ENCODE assay signal across 14 cellular contexts in the genomic region with DNA sequence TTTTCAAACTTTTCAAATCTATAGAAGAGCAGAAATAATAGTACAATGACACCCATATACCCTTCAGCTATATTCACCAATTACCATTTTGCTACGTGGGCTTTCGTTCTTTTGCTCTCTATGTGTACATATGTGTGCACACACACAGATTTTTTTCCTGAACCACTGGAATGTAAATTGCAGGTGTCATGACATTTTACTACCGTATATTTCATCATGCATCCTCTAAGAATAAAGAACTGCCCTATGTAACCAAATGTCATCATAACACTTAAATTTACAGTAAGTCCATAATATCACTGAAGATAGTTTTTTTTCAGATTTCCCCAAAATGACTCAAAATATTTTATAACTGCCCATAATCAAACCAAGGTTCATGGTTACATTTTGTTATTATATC.
DNase-seq lines count a peak whose midpoint lies in the region; ATAC-seq lines count a peak whose summit lies in the region.
"Had no signal": no experiment of that assay in that cellular context is flagged by ENCODE, and none has a peak within 500 bp of the region (broad histone marks: within the 10 kb centered on the region; RNA-seq: fewer than 3 reads in every experiment).

No MANE protein-coding gene starts in this region.

- intact Hi-C loops in activated CD4-positive, alpha-beta memory T cell treated with anti-CD3 and anti-CD28 coated beads for 36 hours (cut with micrococcal nuclease): no loop called here

- POLR2A ChIA-PET in activated CD4-positive, alpha-beta memory T cell treated with anti-CD3 and anti-CD28 coated beads for 36 hours (lab: Charles Lee): interaction anchor here (1.4 to 8.3 kb wide), 4 partner anchors 12 to 90 kb away, joined by 3 to 105 read pairs (median 28); partner anchors contain the start of gene GFI1

- H3K9me3 Mint-ChIP-seq in activated T-cell treated with anti-CD3 and anti-CD28 coated beads, Interleukin-2, amount 50 U/mL, for 4 hours: no peaks in the 10 kb centered on the region
- no peaks in the 10 kb centered on the region for H3K9me3 Mint-ChIP-seq in activated CD4-positive, alpha-beta memory T cell treated with anti-CD3 and anti-CD28 coated beads for 36 hours
- H3K9me3 Mint-ChIP-seq in activated naive CD8-positive, alpha-beta T cell treated with anti-CD3 and anti-CD28 coated beads for 36 hours: peaks cover 4% of the 10 kb centered on the region

- H3K4me3 Mint-ChIP-seq in activated T-cell treated with anti-CD3 and anti-CD28 coated beads, Interleukin-2, amount 50 U/mL, for 4 hours: peak overlapping the region; percentile 83
- H3K4me3 Mint-ChIP-seq in activated CD4-positive, alpha-beta memory T cell treated with anti-CD3 and anti-CD28 coated beads for 36 hours: peak overlapping the region; percentile 82
- peak overlapping the region; percentile 85 for H3K4me3 Mint-ChIP-seq in activated naive CD8-positive, alpha-beta T cell treated with anti-CD3 and anti-CD28 coated beads for 36 hours

- H3K36me3 Mint-ChIP-seq in activated T-cell treated with anti-CD3 and anti-CD28 coated beads, Interleukin-2, amount 50 U/mL, for 4 hours (ENCODE audit: insufficient read depth): peaks cover 21% of the 10 kb centered on the region
- H3K36me3 Mint-ChIP-seq in activated CD4-positive, alpha-beta memory T cell treated with anti-CD3 and anti-CD28 coated beads for 36 hours: peaks cover 51% of the 10 kb centered on the region
- peaks cover 59% of the 10 kb centered on the region for H3K36me3 Mint-ChIP-seq in activated naive CD8-positive, alpha-beta T cell treated with anti-CD3 and anti-CD28 coated beads for 36 hours

- peaks cover 40% of the 10 kb centered on the region for H3K4me1 Mint-ChIP-seq in activated T-cell treated with anti-CD3 and anti-CD28 coated beads, Interleukin-2, amount 50 U/mL, for 4 hours (ENCODE audit: low read depth)
- H3K4me1 Mint-ChIP-seq in activated CD4-positive, alpha-beta memory T cell treated with anti-CD3 and anti-CD28 coated beads for 36 hours (ENCODE audit: low read depth): peaks cover 51% of the 10 kb centered on the region
- H3K4me1 Mint-ChIP-seq in activated naive CD8-positive, alpha-beta T cell treated with anti-CD3 and anti-CD28 coated beads for 36 hours: peaks cover 64% of the 10 kb centered on the region

- peak; percentile 32 for DNase-seq in NOMO-1 treated with DMSO at 0.1 percent for 48 hours (lab: John Stamatoyannopoulos, UW; ENCODE audit: unreplicated experiment)
- no peak for DNase-seq in NOMO-1 treated with dmso at 0.1 percent for 144 hours (lab: John Stamatoyannopoulos, UW; ENCODE audit: unreplicated experiment)
- DNase-seq in activated T-cell treated with anti-CD3 and anti-CD28 coated beads, Interleukin-2, amount 50 U/mL, for 4 hours: no peak
- no peak for DNase-seq in activated T-cell treated with anti-CD3 and anti-CD28 coated beads, Interleukin-2, amount 50 U/mL, for 1 hour
- DNase-seq in activated CD4-positive, alpha-beta memory T cell treated with anti-CD3 and anti-CD28 coated beads for 36 hours: no peak
- no peak for DNase-seq in activated naive CD8-positive, alpha-beta T cell treated with anti-CD3 and anti-CD28 coated beads for 36 hours
- DNase-seq: DMS79 treated with DMSO at 0.1 percent for 48 hours, NCI-H1092 treated with DMSO at 0.1 percent for 48 hours, NCI-H146, NCI-H2029 treated with DMSO at 0.1 percent for 48 hours, NCI-H2171, NCI-H526 had no signal

- ATAC-seq in activated T-cell treated with anti-CD3 and anti-CD28 coated beads, Interleukin-2, amount 50 U/mL, for 4 hours: no peak
- ATAC-seq in HG03139 (IDR thresholded peaks at IDR 0.05; ENCODE audit: unreplicated experiment): no peak
- ATAC-seq in HG02759 (IDR thresholded peaks at IDR 0.05; ENCODE audit: unreplicated experiment): no peak

- CTCF ChIA-PET in activated CD4-positive, alpha-beta memory T cell treated with anti-CD3 and anti-CD28 coated beads for 36 hours (lab: Charles Lee): interaction anchor here (0.7 kb wide), 1 partner anchor 38 kb away, joined by 3 read pairs; no protein-coding TSS in a partner anchor

- no peaks in the 10 kb centered on the region for H3K27me3 Mint-ChIP-seq in activated T-cell treated with anti-CD3 and anti-CD28 coated beads, Interleukin-2, amount 50 U/mL, for 4 hours (ENCODE audit: low read depth)
- no peaks in the 10 kb centered on the region for H3K27me3 Mint-ChIP-seq in activated CD4-positive, alpha-beta memory T cell treated with anti-CD3 and anti-CD28 coated beads for 36 hours
- no peaks in the 10 kb centered on the region for H3K27me3 Mint-ChIP-seq in activated naive CD8-positive, alpha-beta T cell treated with anti-CD3 and anti-CD28 coated beads for 36 hours

- peak overlapping the region; percentile 89 for H3K27ac Mint-ChIP-seq in activated CD4-positive, alpha-beta memory T cell treated with anti-CD3 and anti-CD28 coated beads for 36 hours
- H3K27ac Mint-ChIP-seq in activated naive CD8-positive, alpha-beta T cell treated with anti-CD3 and anti-CD28 coated beads for 36 hours: peak overlapping the region; percentile 86
